1 cellular context compared by ENCODE assay signal in the genomic region with DNA sequence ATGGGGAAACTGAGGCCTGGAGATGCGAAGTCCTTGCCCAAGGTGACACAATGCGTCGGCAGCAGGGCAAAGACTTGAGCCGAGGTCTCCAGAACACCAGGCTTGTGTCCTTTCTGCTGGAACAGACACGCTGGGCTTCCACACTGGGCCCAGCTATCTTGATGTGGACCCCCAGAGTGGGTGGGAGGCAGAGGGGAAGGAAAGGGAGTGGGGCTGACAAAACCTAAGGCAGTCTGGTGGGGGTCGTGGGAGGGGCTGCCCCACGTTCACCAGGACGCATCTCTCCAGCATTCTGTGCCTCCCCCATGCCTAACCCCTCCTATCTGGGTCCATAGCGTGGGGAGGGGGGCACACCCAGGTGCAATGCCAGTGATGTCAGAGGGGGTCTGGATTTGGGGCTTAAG.
TF ChIP-seq lines count a peak whose summit lies in the region.

No MANE protein-coding gene starts in this region.

TF ChIP-seq in WTC11, 78 proteins besides CTCF, POLR2A, EP300 and RAD21 (continued from another document):
- TF ChIP-seq ERG (CRISPR knock-in tag; IDR thresholded peaks at IDR 0.05) (no peak), USF1 (CRISPR knock-in tag; IDR thresholded peaks at IDR 0.05) (no peak), ZSCAN18 (CRISPR knock-in tag; IDR thresholded peaks at IDR 0.05) (no peak), KAT7 (CRISPR knock-in tag; IDR thresholded peaks at IDR 0.05; ENCODE audit: borderline replicate concordance) (no peak), ATF3 (CRISPR knock-in tag; conservative IDR thresholded peaks at IDR 0.05) (no peak), OVOL2 (CRISPR knock-in tag; IDR thresholded peaks at IDR 0.05; ENCODE audit: borderline replicate concordance) (no peak), TEAD1 (CRISPR knock-in tag; IDR thresholded peaks at IDR 0.05) (no peak), SOX15 (CRISPR knock-in tag; IDR thresholded peaks at IDR 0.05) (no peak), MYBL2 (CRISPR knock-in tag; IDR thresholded peaks at IDR 0.05) (no peak), SMAD3 (CRISPR knock-in tag; IDR thresholded peaks at IDR 0.05; ENCODE audit: borderline replicate concordance) (no peak), SMAD4 (CRISPR knock-in tag; IDR thresholded peaks at IDR 0.05) (no peak), ZNF532 (CRISPR knock-in tag; IDR thresholded peaks at IDR 0.05; ENCODE audit: borderline replicate concordance) (no peak), IRF1 (CRISPR knock-in tag; IDR thresholded peaks at IDR 0.05) (no peak)
